In genomic region chr13:92265408-92265807, GRCh38 we compare ENCODE assay signal across 19 cellular contexts.
DNase-seq lines count a peak whose midpoint lies in the region; ATAC-seq and TF ChIP-seq lines count a peak whose summit lies in the region.
"Had no signal": no experiment of that assay in that cellular context is flagged by ENCODE, and none has a peak within 500 bp of the region (broad histone marks: within the 10 kb centered on the region; RNA-seq: fewer than 3 reads in every experiment).

No MANE protein-coding gene starts in this region.

- H3K27me3 ChIP-seq in GM23338 (ENCODE audit: insufficient read depth) (no peaks in the 10 kb centered on the region), heart right ventricle (no peaks in the 10 kb centered on the region)
- H3K27me3 ChIP-seq: MG63 had no signal

- no peaks in the 10 kb centered on the region for H3K79me2 ChIP-seq in GM23338 (replicated peaks; ENCODE audit: insufficient read depth)

- no peaks in the 10 kb centered on the region for H3K27me3 Mint-ChIP-seq in GM23338 (ENCODE audit: insufficient read depth, low read depth, poor library complexity)

- H3K36me3 ChIP-seq in GM23338 (ENCODE audit: insufficient read depth) (no peaks in the 10 kb centered on the region), heart right ventricle (no peaks in the 10 kb centered on the region)
- H3K36me3 ChIP-seq: MG63 had no signal

- H3F3A ChIP-seq in GM23338 (replicated peaks; ENCODE audit: low read depth): no peaks in the 10 kb centered on the region

- H3K27ac ChIP-seq in GM23338 (ENCODE audit: low read depth) (no peak overlapping the region), heart right ventricle (peak overlapping the region in 4 of 10 donors; percentile 4 to 38 (median 18))
- H3K27ac ChIP-seq: A549, SK-N-MC had no signal

- H3K4me1 ChIP-seq in GM23338 (ENCODE audit: insufficient read depth) (no peaks in the 10 kb centered on the region; the same call in 1 of the 2 replicates), heart right ventricle (peaks cover 0 to 5% (median 0%) of the 10 kb centered on the region in 9 donors)
- H3K4me1 ChIP-seq: A549 had no signal

- no peak for DNase-seq in GM23338 (ENCODE audit: low spot score)
- DNase-seq in NCI-H82 (lab: John Stamatoyannopoulos, UW): peak; percentile 62
- peak; percentile 2 for DNase-seq in dermis blood vessel endothelial cell
- no peak for DNase-seq in heart right ventricle
- DNase-seq in NOMO-1 treated with dmso at 0.1 percent for 144 hours (lab: John Stamatoyannopoulos, UW; ENCODE audit: unreplicated experiment): no peak
- no peak for DNase-seq in DMS53 treated with DMSO at 0.1 percent for 48 hours (lab: John Stamatoyannopoulos, UW; ENCODE audit: unreplicated experiment)
- DNase-seq: C1 segment of cervical spinal cord, GDM1, Karpas-422, MG63, NCI-H1092, NCI-H1694 treated with DMSO at 0.1 percent for 48 hours, NCI-H2107 had no signal

- H3K36me3 Mint-ChIP-seq in GM23338 (ENCODE audit: low read depth): no peaks in the 10 kb centered on the region

- no peaks in the 10 kb centered on the region for H4K20me1 ChIP-seq in GM23338 (replicated peaks; ENCODE audit: insufficient read depth)

- peak overlapping the region; percentile 59 for H3K27ac Mint-ChIP-seq in GM23338

- no peak overlapping the region for H3K4me2 ChIP-seq in GM23338
- H3K4me2 ChIP-seq: A549 had no signal

- no peak for ATAC-seq in GM23338
- ATAC-seq in heart right ventricle: peak in 7 of 8 donors; percentile 42 to 75 (median 64)
- ATAC-seq in GM19467 (IDR thresholded peaks at IDR 0.05; ENCODE audit: unreplicated experiment): no peak
- ATAC-seq in GM19035 (IDR thresholded peaks at IDR 0.05; ENCODE audit: unreplicated experiment): no peak
- ATAC-seq: A549, GM12878, Panc1 had no signal

- 83 to 84% methylated on average over 1 of the region's 1 CpG for WGBS in heart right ventricle, 2 donors

- peaks cover 19% of the 10 kb centered on the region for H3K4me1 Mint-ChIP-seq in GM23338

- no peaks in the 10 kb centered on the region for H3K9me3 Mint-ChIP-seq in GM23338

- no peaks in the 10 kb centered on the region for H3K9me2 ChIP-seq in GM23338 (ENCODE audit: insufficient read depth)

- no peaks in the 10 kb centered on the region for H3K9me3 ChIP-seq in heart right ventricle
- H3K9me3 ChIP-seq: A549, MG63 had no signal

- H3K4me3 Mint-ChIP-seq in GM23338: no peak overlapping the region

- intact Hi-C loops in heart right ventricle (cut with DNase I): loop anchor here in 1 of 10 donors (5.0 kb wide), 1 partner anchor 43 kb away; no protein-coding TSS in a partner anchor

- no peak for TF ChIP-seq CTCF in GM23338 (conservative IDR thresholded peaks at IDR 0.05; ENCODE audit: low read depth in 2 of 2)
- TF ChIP-seq CTCF in heart right ventricle (IDR thresholded peaks at IDR 0.05): no peak

- peak overlapping the region; percentile 5; the same call in 1 of the 2 replicates for H2AFZ ChIP-seq in GM23338

- H3K4me3 ChIP-seq in GM23338 (no peak overlapping the region), heart right ventricle (no peak overlapping the region)
- H3K4me3 ChIP-seq: A549, GM12878, MG63, SK-N-MC had no signal

TF ChIP-seq in GM23338, 12 proteins besides CTCF, POLR2A, EP300 and RAD21 (continues in another document):
- TF ChIP-seq POLR2AphosphoS5 (IDR thresholded peaks at IDR 0.05; ENCODE audit: low read depth): no peak
- TF ChIP-seq ZNF114 (CRISPR knock-in tag; IDR thresholded peaks at IDR 0.05): no peak
- no peak for TF ChIP-seq ZNF462 (CRISPR knock-in tag; IDR thresholded peaks at IDR 0.05)
- TF ChIP-seq NANOG (IDR thresholded peaks at IDR 0.05; ENCODE audit: borderline replicate concordance): no peak
- TF ChIP-seq EZH2phosphoT487 (IDR thresholded peaks at IDR 0.05; ENCODE audit: unreplicated experiment): no peak
- no peak for TF ChIP-seq STAT1 (IDR thresholded peaks at IDR 0.05; ENCODE audit: unreplicated experiment)
- TF ChIP-seq REST (IDR thresholded peaks at IDR 0.05; ENCODE audit: unreplicated experiment): no peak
- TF ChIP-seq EZH2 (IDR thresholded peaks at IDR 0.05; ENCODE audit: low read depth, unreplicated experiment): no peak

Comparison
In these comparisons a context has a peak if more than half of its experiments do, and no peak if none do; other contexts are left out.
1. ATAC-seq: peak in heart right ventricle (7 of 8); none in GM23338 (single experiment), GM19467 (single experiment) and GM19035 (single experiment).
2. DNase-seq: peak in NCI-H82 (single experiment) and dermis blood vessel endothelial cell (single experiment); none in GM23338 (single experiment), heart right ventricle (0 of 2), NOMO-1 treated with dmso at 0.1 percent for 144 hours (single experiment) and DMS53 treated with DMSO at 0.1 percent for 48 hours (single experiment).